38 cellular contexts compared by ENCODE assay signal in the genomic region with DNA sequence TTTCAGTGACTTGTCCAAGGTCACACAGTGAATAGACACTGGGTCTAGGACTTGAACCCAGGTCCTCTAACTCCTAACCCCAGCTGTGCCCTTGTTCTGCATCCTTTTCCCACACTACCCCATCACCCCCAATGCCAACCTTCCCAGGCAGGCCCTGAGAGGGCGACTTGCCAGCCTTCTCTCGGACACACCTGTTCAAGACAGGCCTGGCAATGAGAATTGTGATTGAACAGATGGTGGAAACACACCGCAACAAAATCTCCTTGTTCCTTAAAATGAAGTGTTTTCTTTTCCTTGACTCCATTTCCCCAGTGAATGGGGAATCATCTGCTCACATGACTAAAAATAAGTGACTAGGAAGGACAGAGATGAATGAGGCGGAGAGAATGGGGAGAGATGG.
"Had no signal": no experiment of that assay in that cellular context is flagged by ENCODE, and none has a peak within 500 bp of the region (broad histone marks: within the 10 kb centered on the region; RNA-seq: fewer than 3 reads in every experiment).

No MANE protein-coding gene starts in this region.

- H3K4me1 ChIP-seq: adrenal gland, body of pancreas, breast epithelium had no signal

- H3K27ac ChIP-seq: adrenal gland, body of pancreas, brain microvascular endothelial cell, breast epithelium, WERI-Rb-1 had no signal

- H3K27me3 Mint-ChIP-seq: activated CD4-positive, alpha-beta T cell treated with anti-CD3 and anti-CD28 coated beads, Interleukin-2, amount 10 ng/mL, durations not matched to agents 7 days and 5 days; activated CD8-positive, alpha-beta T cell treated with anti-CD3 and anti-CD28 coated beads for 36 hours; activated naive CD8-positive, alpha-beta T cell treated with anti-CD3 and anti-CD28 coated beads for 36 hours; activated T-helper 17 cell treated with anti-CD3 and anti-CD28 coated beads, Interleukin-2, amount 50 U/mL, for 72 hours had no signal

- H3K9me3 ChIP-seq: adrenal gland, body of pancreas, breast epithelium had no signal

- FAIRE-seq: astrocyte had no signal

- H3K9me3 Mint-ChIP-seq: activated CD4-positive, alpha-beta T cell treated with anti-CD3 and anti-CD28 coated beads, Interleukin-2, amount 10 ng/mL, durations not matched to agents 7 days and 5 days; activated CD8-positive, alpha-beta T cell treated with anti-CD3 and anti-CD28 coated beads for 36 hours; activated naive CD4-positive, alpha-beta T cell treated with anti-CD3 and anti-CD28 coated beads for 36 hours; activated naive CD4-positive, alpha-beta T cell treated with anti-CD3 and anti-CD28 coated beads, Interleukin-2, amount 50 U/mL, for 72 hours; activated naive CD8-positive, alpha-beta T cell treated with anti-CD3 and anti-CD28 coated beads for 36 hours; activated T-cell treated with anti-CD3 and anti-CD28 coated beads, Interleukin-2, amount 50 U/mL, for 4 hours; activated T-cell treated with anti-CD3 and anti-CD28 coated beads, Interleukin-2, amount 50 U/mL, for 72 hours; activated T-helper 1 cell treated with anti-CD3 and anti-CD28 coated beads, Interleukin-12 subunit alpha, Interleukin-12 subunit beta, Interleukin-2, Interleukin-4 antibody, amounts not matched to agents 30 ng/mL and 10 ng/mL and 1 ng/mL, durations not matched to agents 14 hours and 24 hours and 36 hours; activated T-helper 17 cell treated with anti-CD3 and anti-CD28 coated beads, Interleukin-2, amount 50 U/mL, for 72 hours; T-helper 1 cell treated with Interleukin-12 subunit alpha and Interleukin-12 subunit beta and Interleukin-4 antibody, amounts not matched to agents 30 μg/mL and 1 μg/mL, for 36 hours; T-helper 2 cell treated with Interferon-gamma antibody and Interleukin-4, amounts not matched to agents 5 μg/mL and 100 μg/mL, for 36 hours had no signal

- H3K27me3 ChIP-seq: adrenal gland, body of pancreas, brain microvascular endothelial cell, breast epithelium had no signal

- H3K36me3 ChIP-seq: adrenal gland, brain microvascular endothelial cell, breast epithelium, WERI-Rb-1 had no signal

- H3K4me3 Mint-ChIP-seq: activated CD4-positive, alpha-beta T cell treated with anti-CD3 and anti-CD28 coated beads for 36 hours; activated CD4-positive, alpha-beta T cell treated with anti-CD3 and anti-CD28 coated beads, Interleukin-2, amount 10 ng/mL, durations not matched to agents 7 days and 5 days; activated CD8-positive, alpha-beta T cell treated with anti-CD3 and anti-CD28 coated beads for 36 hours; activated naive CD4-positive, alpha-beta T cell treated with anti-CD3 and anti-CD28 coated beads for 36 hours; activated naive CD8-positive, alpha-beta T cell treated with anti-CD3 and anti-CD28 coated beads for 36 hours; activated T-cell treated with anti-CD3 and anti-CD28 coated beads, Interleukin-2, amount 50 U/mL, for 4 hours; activated T-cell treated with anti-CD3 and anti-CD28 coated beads, Interleukin-2, amount 50 U/mL, for 72 hours; activated T-helper 1 cell treated with anti-CD3 and anti-CD28 coated beads, Interleukin-12 subunit alpha, Interleukin-12 subunit beta, Interleukin-2, Interleukin-4 antibody, amounts not matched to agents 30 ng/mL and 10 ng/mL and 1 ng/mL, durations not matched to agents 14 hours and 24 hours and 36 hours; activated T-helper 17 cell treated with anti-CD3 and anti-CD28 coated beads, Interleukin-2, amount 50 U/mL, for 72 hours; T-helper 1 cell treated with Interleukin-12 subunit alpha and Interleukin-12 subunit beta and Interleukin-4 antibody, amounts not matched to agents 30 μg/mL and 1 μg/mL, for 36 hours; T-helper 2 cell treated with Interferon-gamma antibody and Interleukin-4, amounts not matched to agents 5 μg/mL and 100 μg/mL, for 36 hours; WTC11 had no signal

- H3K27ac Mint-ChIP-seq: activated CD4-positive, alpha-beta T cell treated with anti-CD3 and anti-CD28 coated beads for 36 hours; activated CD4-positive, alpha-beta T cell treated with anti-CD3 and anti-CD28 coated beads, Interleukin-2, amount 10 ng/mL, durations not matched to agents 7 days and 5 days; activated CD8-positive, alpha-beta T cell treated with anti-CD3 and anti-CD28 coated beads for 36 hours; activated naive CD4-positive, alpha-beta T cell treated with anti-CD3 and anti-CD28 coated beads for 36 hours; activated naive CD4-positive, alpha-beta T cell treated with anti-CD3 and anti-CD28 coated beads, Interleukin-2, amount 50 U/mL, for 72 hours; activated naive CD8-positive, alpha-beta T cell treated with anti-CD3 and anti-CD28 coated beads for 36 hours; activated T-cell treated with anti-CD3 and anti-CD28 coated beads, Interleukin-2, amount 50 U/mL, for 72 hours; activated T-helper 1 cell treated with anti-CD3 and anti-CD28 coated beads, Interleukin-12 subunit alpha, Interleukin-12 subunit beta, Interleukin-2, Interleukin-4 antibody, amounts not matched to agents 30 ng/mL and 10 ng/mL and 1 ng/mL, durations not matched to agents 14 hours and 24 hours and 36 hours; activated T-helper 17 cell treated with anti-CD3 and anti-CD28 coated beads, Interleukin-2, amount 50 U/mL, for 72 hours; T-helper 1 cell treated with Interleukin-12 subunit alpha and Interleukin-12 subunit beta and Interleukin-4 antibody, amounts not matched to agents 30 μg/mL and 1 μg/mL, for 36 hours; T-helper 2 cell treated with Interferon-gamma antibody and Interleukin-4, amounts not matched to agents 5 μg/mL and 100 μg/mL, for 36 hours; WTC11 had no signal

- H3K4me3 ChIP-seq: adrenal gland, body of pancreas, breast epithelium had no signal

- DNase-seq: activated CD4-positive, alpha-beta T cell treated with anti-CD3 and anti-CD28 coated beads for 1 hour; activated CD4-positive, alpha-beta T cell treated with anti-CD3 and anti-CD28 coated beads for 36 hours; activated CD4-positive, alpha-beta T cell treated with anti-CD3 and anti-CD28 coated beads for 48 hours; activated CD4-positive, alpha-beta T cell treated with anti-CD3 and anti-CD28 coated beads, Interleukin-2, amount 10 ng/mL, durations not matched to agents 7 days and 5 days; activated CD4-positive, alpha-beta T cell treated with anti-CD3 and anti-CD28 coated beads, Interleukin-2, amount 50 U/mL, for 48 hours; activated CD4-positive, CD25-positive, alpha-beta regulatory T cell; activated CD8-positive, alpha-beta memory T cell treated with anti-CD3 and anti-CD28 coated beads, Interleukin-2, amount 50 U/mL, for 4 hours; activated CD8-positive, alpha-beta T cell treated with anti-CD3 and anti-CD28 coated beads for 36 hours; activated effector memory CD4-positive, alpha-beta T cell treated with anti-CD3 and anti-CD28 coated beads, Interleukin-2, amount 50 U/mL, for 16 hours; activated gamma-delta T cell treated with Interleukin-2 at 50 U/mL for 16 hours; activated naive CD4-positive, alpha-beta T cell; activated naive CD4-positive, alpha-beta T cell treated with anti-CD3 and anti-CD28 coated beads for 36 hours; activated naive CD4-positive, alpha-beta T cell treated with anti-CD3 and anti-CD28 coated beads, Interleukin-2, amount 50 U/mL, for 16 hours; activated naive CD8-positive, alpha-beta T cell treated with anti-CD3 and anti-CD28 coated beads for 36 hours; activated T-cell treated with anti-CD3 and anti-CD28 coated beads for 4 hours; activated T-cell treated with anti-CD3 and anti-CD28 coated beads, Interleukin-2, amount 50 U/mL, for 1 hour; activated T-cell treated with anti-CD3 and anti-CD28 coated beads, Interleukin-2, amount 50 U/mL, for 4 hours; activated T-cell treated with anti-CD3 and anti-CD28 coated beads, Interleukin-2, amount 50 U/mL, for 72 hours; adrenal gland; amniotic stem cell; aorta; body of pancreas; brain microvascular endothelial cell; central memory CD4-positive, alpha-beta T cell; cerebellar nuclear complex; T-helper 1 cell; T-helper 2 cell; T-helper 9 cell; WERI-Rb-1 had no signal

- H3K4me1 Mint-ChIP-seq: activated CD4-positive, alpha-beta T cell treated with anti-CD3 and anti-CD28 coated beads for 36 hours; activated CD4-positive, alpha-beta T cell treated with anti-CD3 and anti-CD28 coated beads, Interleukin-2, amount 10 ng/mL, durations not matched to agents 7 days and 5 days; activated naive CD8-positive, alpha-beta T cell treated with anti-CD3 and anti-CD28 coated beads for 36 hours; activated T-helper 17 cell treated with anti-CD3 and anti-CD28 coated beads, Interleukin-2, amount 50 U/mL, for 72 hours; WTC11 had no signal

- ATAC-seq: activated CD4-positive, alpha-beta T cell treated with anti-CD3 and anti-CD28 coated beads for 36 hours; activated CD4-positive, CD25-positive, alpha-beta regulatory T cell treated with anti-CD3 and anti-CD28 coated beads, Interleukin-2, amount 50 U/mL, for 24 hours; activated CD8-positive, alpha-beta T cell treated with anti-CD3 and anti-CD28 coated beads for 36 hours; activated naive CD4-positive, alpha-beta T cell treated with anti-CD3 and anti-CD28 coated beads, Interleukin-2, amount 50 U/mL, for 72 hours; activated T-cell treated with anti-CD3 and anti-CD28 coated beads, Interleukin-2, amount 50 U/mL, for 4 hours; activated T-cell treated with anti-CD3 and anti-CD28 coated beads, Interleukin-2, amount 50 U/mL, for 72 hours; activated T-helper 17 cell treated with anti-CD3 and anti-CD28 coated beads, Interleukin-2, amount 50 U/mL, for 72 hours; body of pancreas; WTC11 had no signal

- H3K36me3 Mint-ChIP-seq: activated naive CD4-positive, alpha-beta T cell treated with anti-CD3 and anti-CD28 coated beads, Interleukin-2, amount 50 U/mL, for 72 hours; activated naive CD8-positive, alpha-beta T cell treated with anti-CD3 and anti-CD28 coated beads for 36 hours; WTC11 had no signal
